In the genomic region with DNA sequence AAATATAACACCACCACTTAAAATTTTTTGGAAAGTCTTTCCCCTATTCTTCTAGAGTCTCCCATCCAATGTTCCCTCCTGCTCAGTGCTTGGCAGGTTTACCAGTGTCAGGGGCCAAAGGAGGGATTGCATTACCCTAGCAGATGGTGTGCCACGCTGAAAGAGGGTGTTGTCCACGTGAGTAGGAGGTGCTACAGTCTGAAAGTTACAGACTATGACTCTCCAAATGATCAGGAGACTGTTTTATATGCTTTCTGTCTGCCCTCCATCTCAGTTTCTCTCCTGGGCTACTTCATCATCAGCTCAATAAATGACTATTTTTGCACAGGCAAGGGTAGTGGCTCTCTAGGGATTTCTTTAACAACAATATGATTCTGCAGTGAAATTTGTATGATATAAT, we compare ENCODE assay signal across 8 cellular contexts. TPM values are rescaled to one million over a fixed set of nuclear protein-coding genes. Genes with fewer than 3 reads are reported as not detected.
DNase-seq lines count a peak whose midpoint lies in the region; ATAC-seq and TF ChIP-seq lines count a peak whose summit lies in the region.

No MANE protein-coding gene starts in this region.

- no peaks in the 10 kb centered on the region for H3K9me3 Mint-ChIP-seq in CD4-positive, alpha-beta memory T cell
- H3K9me3 Mint-ChIP-seq in nephron progenitor cell, result peaks cover 15% of the 10 kb centered on the region
- no peaks in the 10 kb centered on the region for H3K9me3 Mint-ChIP-seq in T-helper 2 cell treated with Interferon-gamma antibody and Interleukin-4, amounts not matched to agents 5 μg/mL and 100 μg/mL, for 36 hours

- POLR2A ChIA-PET in CD4-positive, alpha-beta memory T cell (lab: Charles Lee; ENCODE audit: partially characterized antibody), result no interaction called here

- no peak overlapping the region for H3K4me3 Mint-ChIP-seq in CD4-positive, alpha-beta memory T cell
- H3K4me3 Mint-ChIP-seq in nephron progenitor cell, result no peak overlapping the region
- no peak overlapping the region for H3K4me3 Mint-ChIP-seq in T-helper 2 cell treated with Interferon-gamma antibody and Interleukin-4, amounts not matched to agents 5 μg/mL and 100 μg/mL, for 36 hours

- H3K27me3 ChIP-seq in CD4-positive, alpha-beta memory T cell (ENCODE audit: insufficient read depth, low read length), result no peaks in the 10 kb centered on the region

- peaks cover 28% of the 10 kb centered on the region for H3K36me3 ChIP-seq in CD4-positive, alpha-beta memory T cell (ENCODE audit: insufficient read depth, low read length)

- DNase-seq in CD4-positive, alpha-beta memory T cell, result no peak
- peak; percentile 90 for DNase-seq in NCI-H446 treated with DMSO at 0.1 percent for 48 hours (lab: John Stamatoyannopoulos, UW)
- DNase-seq in nephron progenitor cell, result no peak
- no peak for DNase-seq in T-helper 2 cell treated with Interferon-gamma antibody and Interleukin-4, amounts not matched to agents 5 μg/mL and 100 μg/mL, for 36 hours (ENCODE audit: low spot score)
- no peak for DNase-seq in SK-N-DZ (ENCODE audit: low spot score)

- H3K9me3 ChIP-seq in CD4-positive, alpha-beta memory T cell (ENCODE audit: control insufficient read depth in 1 of 2, low read length in 2 of 2), result no peaks in the 10 kb centered on the region

- ATAC-seq in GM19035 (IDR thresholded peaks at IDR 0.05; ENCODE audit: unreplicated experiment) (no peak), GM19023 (IDR thresholded peaks at IDR 0.05; ENCODE audit: unreplicated experiment) (no peak)

- TF ChIP-seq CTCF in nephron progenitor cell (IDR thresholded peaks at IDR 0.05), result no peak

- no peak overlapping the region for H3K27ac ChIP-seq in CD4-positive, alpha-beta memory T cell (ENCODE audit: low read depth, low read length)
- peak overlapping the region; percentile 50 for H3K27ac ChIP-seq in cingulate gyrus (ENCODE audit: low read depth, low read length)

- H3K4me1 ChIP-seq in CD4-positive, alpha-beta memory T cell (ENCODE audit: insufficient read depth, low read length), result peaks cover 9% of the 10 kb centered on the region

- no peak overlapping the region for H3K4me3 ChIP-seq in CD4-positive, alpha-beta memory T cell (ENCODE audit: low read length in 2 of 2)

- peaks cover 7 to 12% (median 10%) of the 10 kb centered on the region in 4 donors for H3K4me1 Mint-ChIP-seq in CD4-positive, alpha-beta memory T cell
- peaks cover 26% of the 10 kb centered on the region for H3K4me1 Mint-ChIP-seq in nephron progenitor cell
- H3K4me1 Mint-ChIP-seq in T-helper 2 cell treated with Interferon-gamma antibody and Interleukin-4, amounts not matched to agents 5 μg/mL and 100 μg/mL, for 36 hours (ENCODE audit: low read depth), result peaks cover 10% of the 10 kb centered on the region

- no peaks in the 10 kb centered on the region for H3K27me3 Mint-ChIP-seq in CD4-positive, alpha-beta memory T cell
- H3K27me3 Mint-ChIP-seq in nephron progenitor cell (ENCODE audit: low read depth, poor library complexity), result no peaks in the 10 kb centered on the region
- H3K27me3 Mint-ChIP-seq in T-helper 2 cell treated with Interferon-gamma antibody and Interleukin-4, amounts not matched to agents 5 μg/mL and 100 μg/mL, for 36 hours (ENCODE audit: low read depth), result no peaks in the 10 kb centered on the region

- peak overlapping the region in 4 of 7 donors; percentile 7 to 74 (median 65) for H3K27ac Mint-ChIP-seq in CD4-positive, alpha-beta memory T cell
- H3K27ac Mint-ChIP-seq in nephron progenitor cell, result peak overlapping the region; percentile 7
- no peak overlapping the region for H3K27ac Mint-ChIP-seq in T-helper 2 cell treated with Interferon-gamma antibody and Interleukin-4, amounts not matched to agents 5 μg/mL and 100 μg/mL, for 36 hours

- peaks cover 33 to 55% of the 10 kb centered on the region in 2 donors for H3K36me3 Mint-ChIP-seq in CD4-positive, alpha-beta memory T cell
- peaks cover 64% of the 10 kb centered on the region for H3K36me3 Mint-ChIP-seq in nephron progenitor cell (ENCODE audit: low read depth)
- H3K36me3 Mint-ChIP-seq in T-helper 2 cell treated with Interferon-gamma antibody and Interleukin-4, amounts not matched to agents 5 μg/mL and 100 μg/mL, for 36 hours (ENCODE audit: low read depth), result peaks cover 24% of the 10 kb centered on the region

- intact Hi-C loops in CD4-positive, alpha-beta memory T cell (cut with micrococcal nuclease), result no loop called here

- CTCF ChIA-PET in CD4-positive, alpha-beta memory T cell (lab: Charles Lee; ENCODE audit: partially characterized antibody), result no interaction called here

RNA-seq across cellular contexts. Expression of a gene that starts 31.3 kb away (rescaled TPM):
- total RNA-seq in CD4-positive, alpha-beta memory T cell, result not detected
- polyA plus RNA-seq in CD4-positive, alpha-beta memory T cell, result not detected
- not detected in 2 replicates for polyA plus RNA-seq in SK-N-DZ (2014; cell fraction: cytosol; rRNA removed)
- not detected in 2 replicates for polyA plus RNA-seq in SK-N-DZ (2014; cell fraction: nucleus; rRNA removed)

RNA-seq across cellular contexts. Expression of a gene that starts 58.2 kb away (rescaled TPM):
- 10 to 100 TPM; 78.9 to 84.4 TPM for total RNA-seq in CD4-positive, alpha-beta memory T cell
- polyA plus RNA-seq in CD4-positive, alpha-beta memory T cell, result 10 to 100 TPM; 30.1 to 52.2 TPM
- 67.1 and 76.5 TPM in 2 replicates for polyA plus RNA-seq in SK-N-DZ (2014; cell fraction: cytosol; rRNA removed)
- polyA plus RNA-seq in SK-N-DZ (2014; cell fraction: nucleus; rRNA removed), result 167 and 174 TPM in 2 replicates
